In the genomic region with DNA sequence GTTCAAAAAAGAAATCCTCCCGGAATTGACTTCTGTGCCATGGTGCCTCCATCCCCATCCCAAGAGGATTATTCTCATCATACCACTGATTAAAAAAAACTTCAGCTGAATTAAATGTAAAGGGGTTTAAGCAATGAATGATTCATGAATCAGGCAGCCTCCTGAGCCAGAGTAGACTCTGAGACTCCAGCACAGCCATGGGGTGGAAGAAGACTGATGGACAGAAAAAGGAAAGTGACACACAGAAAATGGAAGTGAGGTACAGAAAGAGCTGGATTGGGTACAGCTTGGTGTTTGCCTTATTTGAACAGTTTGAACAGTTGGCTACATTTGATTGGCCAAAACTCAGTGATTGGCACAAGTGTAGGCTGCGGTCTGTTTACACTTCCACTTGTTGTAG, we compare ENCODE assay signal across 15 cellular contexts.
"Had no signal": no experiment of that assay in that cellular context is flagged by ENCODE, and none has a peak within 500 bp of the region (broad histone marks: within the 10 kb centered on the region; RNA-seq: fewer than 3 reads in every experiment).

No MANE protein-coding gene starts in this region.

- H3K36me3 ChIP-seq: prostate gland, upper lobe of right lung had no signal

- H3K27ac Mint-ChIP-seq: activated T-helper 17 cell treated with anti-CD3 and anti-CD28 coated beads, Interleukin-2, amount 50 U/mL, for 72 hours; natural killer cell treated with Interleukin-12 subunit alpha and Interleukin-12 subunit beta and Interleukin-15 and Interleukin-18, amount 100 ng/mL, for 72 hours; stimulated activated naive CD8-positive, alpha-beta T cell treated with anti-CD3 and anti-CD28 coated beads, Interleukin-15, Interleukin-2, amounts not matched to agents 100 ng/mL and 50 ng/mL, for 24 hours had no signal

- H3K9me3 ChIP-seq: mucosa of descending colon, prostate gland, SK-N-SH, upper lobe of right lung had no signal

- ATAC-seq: activated T-helper 17 cell treated with anti-CD3 and anti-CD28 coated beads, Interleukin-2, amount 50 U/mL, for 72 hours; mucosa of descending colon; natural killer cell treated with Interleukin-12 subunit alpha and Interleukin-12 subunit beta and Interleukin-15 and Interleukin-18, amount 100 ng/mL, for 72 hours; sciatic nerve; upper lobe of right lung had no signal

- H3K9me3 Mint-ChIP-seq: activated T-helper 17 cell treated with anti-CD3 and anti-CD28 coated beads, Interleukin-2, amount 50 U/mL, for 72 hours; natural killer cell treated with Interleukin-12 subunit alpha and Interleukin-12 subunit beta and Interleukin-15 and Interleukin-18, amount 100 ng/mL, for 72 hours; stimulated activated naive CD8-positive, alpha-beta T cell treated with anti-CD3 and anti-CD28 coated beads, Interleukin-15, Interleukin-2, amounts not matched to agents 100 ng/mL and 50 ng/mL, for 24 hours had no signal

- H3K27ac ChIP-seq: prostate gland, upper lobe of right lung had no signal

- H3K4me3 Mint-ChIP-seq: activated T-helper 17 cell treated with anti-CD3 and anti-CD28 coated beads, Interleukin-2, amount 50 U/mL, for 72 hours; natural killer cell treated with Interleukin-12 subunit alpha and Interleukin-12 subunit beta and Interleukin-15 and Interleukin-18, amount 100 ng/mL, for 72 hours; stimulated activated naive CD8-positive, alpha-beta T cell treated with anti-CD3 and anti-CD28 coated beads, Interleukin-15, Interleukin-2, amounts not matched to agents 100 ng/mL and 50 ng/mL, for 24 hours had no signal

- H3K36me3 Mint-ChIP-seq: natural killer cell treated with Interleukin-12 subunit alpha and Interleukin-12 subunit beta and Interleukin-15 and Interleukin-18, amount 100 ng/mL, for 72 hours had no signal

- H3K27me3 ChIP-seq: upper lobe of right lung had no signal

- DNase-seq: activated CD4-positive, alpha-beta T cell treated with anti-CD3 and anti-CD28 coated beads for 4 hours; activated CD8-positive, alpha-beta memory T cell treated with anti-CD3 and anti-CD28 coated beads for 24 hours; activated naive CD4-positive, alpha-beta T cell treated with anti-CD3 and anti-CD28 coated beads, Interleukin-2, amount 50 U/mL, for 16 hours; amniotic stem cell; hippocampal formation; mucosa of descending colon; SK-N-SH; stimulated activated CD4-positive, alpha-beta T cell treated with anti-CD3 and anti-CD28 coated beads, Interleukin-4, amount 100 ng/mL, for 1 hour; stimulated activated CD8-positive, alpha-beta memory T cell treated with anti-CD3 and anti-CD28 coated beads, Interleukin-4, amount 100 ng/mL, for 48 hours; upper lobe of right lung had no signal

- H3K4me3 ChIP-seq: mucosa of descending colon, prostate gland, upper lobe of right lung had no signal

- H3K4me1 ChIP-seq: prostate gland, upper lobe of right lung had no signal
